8 cellular contexts compared by ENCODE assay signal in the genomic region with DNA sequence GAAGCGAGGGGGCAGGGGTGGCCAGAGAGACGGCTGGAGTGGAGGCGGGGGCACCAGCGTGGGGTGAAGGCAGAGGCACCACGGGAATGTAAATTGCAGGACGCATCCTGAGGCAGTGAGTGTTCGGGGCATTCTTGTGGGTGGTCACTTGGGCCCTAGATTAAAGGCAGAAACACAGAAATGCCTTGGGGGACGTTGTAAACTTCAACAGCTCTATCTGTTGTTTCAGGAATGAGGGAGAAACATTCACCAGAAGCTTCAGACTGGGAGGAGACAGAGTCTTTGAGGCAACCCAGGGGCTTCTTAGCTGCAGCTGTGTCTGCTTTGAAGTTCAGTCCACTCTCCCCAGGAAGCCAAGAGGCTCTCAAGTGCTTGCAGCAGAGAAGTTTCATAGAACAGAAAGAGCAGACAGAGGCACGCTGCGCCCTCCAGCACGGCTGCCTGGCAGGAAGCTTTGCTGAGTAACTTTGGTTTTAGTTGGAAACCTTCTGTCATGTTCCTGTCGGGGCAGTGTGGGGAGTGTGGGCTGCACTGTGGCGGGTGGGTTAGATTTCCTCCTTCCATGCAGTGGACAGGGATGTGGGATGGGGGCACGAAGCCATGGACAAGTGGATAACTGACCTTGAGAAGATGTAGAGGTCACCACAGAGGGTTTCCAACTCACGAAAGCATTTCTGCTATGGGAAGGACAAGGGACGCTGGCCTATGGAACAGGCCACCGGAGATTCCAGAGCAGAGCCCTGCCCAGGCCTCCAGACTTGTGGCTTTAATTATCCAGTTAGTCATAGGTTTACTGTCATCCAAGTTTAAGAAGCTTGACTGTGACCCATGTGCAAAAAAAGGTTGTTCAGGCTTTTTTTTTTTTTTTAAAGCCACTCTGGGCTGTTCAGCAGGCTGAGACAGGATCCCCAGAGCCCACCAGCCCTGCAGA.
DNase-seq lines count a peak whose midpoint lies in the region; ATAC-seq, FAIRE-seq and TF ChIP-seq lines count a peak whose summit lies in the region.

No MANE protein-coding gene starts in this region.

- H3K36me3 ChIP-seq in endothelial cell of umbilical vein (ENCODE audit: control insufficient read depth in 2 of 2, extremely low read depth in 1 of 2, insufficient read depth in 2 of 2, low read length in 2 of 2) = no peaks in the 10 kb centered on the region
- H3K36me3 ChIP-seq in naive thymus-derived CD4-positive, alpha-beta T cell (ENCODE audit: control insufficient read depth in 2 of 3, insufficient read depth in 3 of 3, low read length in 3 of 3) = no peaks in the 10 kb centered on the region

- peak overlapping the region; percentile 14 for H3K9ac ChIP-seq in endothelial cell of umbilical vein (replicated peaks; ENCODE audit: extremely low read depth, insufficient read depth, low read length)

- H3K9me3 Mint-ChIP-seq in naive thymus-derived CD4-positive, alpha-beta T cell = peaks cover 0 to 1% (median 0%) of the 10 kb centered on the region in 11 donors
- no peaks in the 10 kb centered on the region for H3K9me3 Mint-ChIP-seq in stimulated activated naive CD8-positive, alpha-beta T cell treated with anti-CD3 and anti-CD28 coated beads, Interleukin-15, Interleukin-2, amounts not matched to agents 100 ng/mL and 50 ng/mL, for 24 hours

- H3K4me3 ChIP-seq in endothelial cell of umbilical vein (replicated peaks in 1 of 3; ENCODE audit: insufficient read depth in 1 of 3, low read depth in 1 of 3, low read length in 3 of 3) = no peak overlapping the region
- peak overlapping the region; percentile 49 for H3K4me3 ChIP-seq in naive thymus-derived CD4-positive, alpha-beta T cell (ENCODE audit: low read length)

- H3K27me3 Mint-ChIP-seq in naive thymus-derived CD4-positive, alpha-beta T cell = no peaks in the 10 kb centered on the region
- no peaks in the 10 kb centered on the region for H3K27me3 Mint-ChIP-seq in stimulated activated naive CD8-positive, alpha-beta T cell treated with anti-CD3 and anti-CD28 coated beads, Interleukin-15, Interleukin-2, amounts not matched to agents 100 ng/mL and 50 ng/mL, for 24 hours

- POLR2A ChIA-PET in endothelial cell of umbilical vein (lab: Charles Lee) = interaction anchor here (0.6 to 1.0 kb wide), 3 partner anchors 11 to 132 kb away, joined by 3 to 4 read pairs (median 3); no protein-coding TSS in a partner anchor
- POLR2A ChIA-PET in naive thymus-derived CD4-positive, alpha-beta T cell (lab: Charles Lee) = interaction anchor here (0.5 to 6.8 kb wide), 26 partner anchors 9 to 148 kb away, joined by 3 to 188 read pairs (median 6); a partner anchor contains a TSS

- H4K20me1 ChIP-seq in endothelial cell of umbilical vein (replicated peaks; ENCODE audit: control insufficient read depth, extremely low read depth, insufficient read depth, low read length) = no peaks in the 10 kb centered on the region

- H3K4me1 Mint-ChIP-seq in naive thymus-derived CD4-positive, alpha-beta T cell = peaks cover 46 to 71% (median 67%) of the 10 kb centered on the region in 7 donors
- H3K4me1 Mint-ChIP-seq in stimulated activated naive CD8-positive, alpha-beta T cell treated with anti-CD3 and anti-CD28 coated beads, Interleukin-15, Interleukin-2, amounts not matched to agents 100 ng/mL and 50 ng/mL, for 24 hours (ENCODE audit: low read depth) = peaks cover 80% of the 10 kb centered on the region

- CTCF ChIA-PET in endothelial cell of umbilical vein (lab: Charles Lee) = interaction anchor here (0.8 to 3.3 kb wide), 15 partner anchors 9 to 139 kb away, joined by 3 to 12 read pairs (median 5); no protein-coding TSS in a partner anchor
- CTCF ChIA-PET in naive thymus-derived CD4-positive, alpha-beta T cell (lab: Charles Lee) = interaction anchor here (0.6 to 5.8 kb wide), 20 partner anchors 12 to 148 kb away, joined by 3 to 40 read pairs (median 4); a partner anchor contains a TSS

- no peaks in the 10 kb centered on the region for H3K79me2 ChIP-seq in endothelial cell of umbilical vein (ENCODE audit: control insufficient read depth, insufficient read depth, low read length)

- intact Hi-C loops in endothelial cell of umbilical vein (cut with micrococcal nuclease) = loop anchor here (2.0 to 5.0 kb wide), 3 partner anchors 18 to 107 kb away; no protein-coding TSS in a partner anchor
- intact Hi-C loops in naive thymus-derived CD4-positive, alpha-beta T cell (cut with micrococcal nuclease) = loop anchor here (1.0 to 5.0 kb wide), 14 partner anchors 14 to 532 kb away; a partner anchor contains a TSS

- H3K9me1 ChIP-seq in endothelial cell of umbilical vein (replicated peaks; ENCODE audit: control insufficient read depth, extremely low read depth, insufficient read depth, low read length) = no peaks in the 10 kb centered on the region

- peak overlapping the region; percentile 91 for H2AFZ ChIP-seq in endothelial cell of umbilical vein (ENCODE audit: low read depth, low read length)

- peak overlapping the region; percentile 86 for H3K27ac ChIP-seq in endothelial cell of umbilical vein (ENCODE audit: insufficient read depth, low read depth, low read length)
- peak overlapping the region; percentile 90 for H3K27ac ChIP-seq in naive thymus-derived CD4-positive, alpha-beta T cell (ENCODE audit: low read depth, low read length)

- H3K4me3 Mint-ChIP-seq in naive thymus-derived CD4-positive, alpha-beta T cell = peak overlapping the region; percentile 74 to 95 (median 84)
- peak overlapping the region; percentile 83 for H3K4me3 Mint-ChIP-seq in stimulated activated naive CD8-positive, alpha-beta T cell treated with anti-CD3 and anti-CD28 coated beads, Interleukin-15, Interleukin-2, amounts not matched to agents 100 ng/mL and 50 ng/mL, for 24 hours

- ATAC-seq in GM18505 (IDR thresholded peaks at IDR 0.05; ENCODE audit: unreplicated experiment) = no peak
- ATAC-seq in naive thymus-derived CD4-positive, alpha-beta T cell = peak; percentile 22
- no peak for ATAC-seq in GM18519 (IDR thresholded peaks at IDR 0.05; ENCODE audit: low FRiP score, unreplicated experiment)

- dilution Hi-C loops in endothelial cell of umbilical vein (cut with MboI; ENCODE audit: extremely low pct_ligation_motif_present, low sequenced_read_pairs) = no loop called here

- TF ChIP-seq POLR2A in GM18505 (IDR thresholded peaks at IDR 0.05; ENCODE audit: borderline replicate concordance, extremely low read depth, insufficient read depth, insufficient read length) (peak; percentile 76), endothelial cell of umbilical vein (IDR thresholded peaks at IDR 0.05; ENCODE audit: low read depth, low read length) (no peak)

- H3K36me3 Mint-ChIP-seq in naive thymus-derived CD4-positive, alpha-beta T cell = peaks cover 0 to 9% (median 0%) of the 10 kb centered on the region in 5 donors
- H3K36me3 Mint-ChIP-seq in stimulated activated naive CD8-positive, alpha-beta T cell treated with anti-CD3 and anti-CD28 coated beads, Interleukin-15, Interleukin-2, amounts not matched to agents 100 ng/mL and 50 ng/mL, for 24 hours (ENCODE audit: low read depth) = peaks cover 12% of the 10 kb centered on the region

- peaks cover 39% of the 10 kb centered on the region for H3K4me1 ChIP-seq in endothelial cell of umbilical vein (ENCODE audit: control insufficient read depth, extremely low read depth, insufficient read depth, low read length)
- H3K4me1 ChIP-seq in naive thymus-derived CD4-positive, alpha-beta T cell (ENCODE audit: control insufficient read depth in 2 of 2, insufficient read depth in 2 of 2, low read length in 2 of 2) = peaks cover 52 to 57% of the 10 kb centered on the region in 2 donors

- TF ChIP-seq CTCF in endothelial cell of umbilical vein (IDR thresholded peaks at IDR 0.05; ENCODE audit: extremely low read depth in 1 of 2, insufficient read depth in 1 of 2, low read depth in 1 of 2, low read length in 2 of 2) = no peak

- H3K27ac Mint-ChIP-seq in naive thymus-derived CD4-positive, alpha-beta T cell = peak overlapping the region; percentile 90 to 99 (median 98)
- H3K27ac Mint-ChIP-seq in stimulated activated naive CD8-positive, alpha-beta T cell treated with anti-CD3 and anti-CD28 coated beads, Interleukin-15, Interleukin-2, amounts not matched to agents 100 ng/mL and 50 ng/mL, for 24 hours = peak overlapping the region; percentile 99

- H3K27me3 ChIP-seq in endothelial cell of umbilical vein (ENCODE audit: control insufficient read depth in 2 of 2, insufficient read depth in 2 of 2, low read length in 2 of 2) = no peaks in the 10 kb centered on the region
- H3K27me3 ChIP-seq in naive thymus-derived CD4-positive, alpha-beta T cell (ENCODE audit: control insufficient read depth in 2 of 2, insufficient read depth in 2 of 2, low read length in 2 of 2) = no peaks in the 10 kb centered on the region

- BruUV-seq in endothelial cell of umbilical vein (replicated peaks; lab: Mats Ljungman, UMichigan) = no TSS peak

- peak overlapping the region; percentile 20 for H3K4me2 ChIP-seq in endothelial cell of umbilical vein (ENCODE audit: insufficient read depth, low read length)

- FAIRE-seq in endothelial cell of umbilical vein (lab: Jason Lieb, UNC) = peak; percentile 90

- H3K9me3 ChIP-seq in endothelial cell of umbilical vein (replicated peaks; ENCODE audit: control insufficient read depth, insufficient read depth, low read length) = no peaks in the 10 kb centered on the region
- H3K9me3 ChIP-seq in naive thymus-derived CD4-positive, alpha-beta T cell (ENCODE audit: control insufficient read depth in 2 of 3, low read length in 3 of 3) = no peaks in the 10 kb centered on the region

- DNase-seq in NCI-H345 (lab: John Stamatoyannopoulos, UW) = peak; percentile 17
- peak; percentile 70 to 79 (median 74) for DNase-seq in activated CD8-positive, alpha-beta memory T cell treated with anti-CD3 and anti-CD28 coated beads for 48 hours (ENCODE audit: low read depth in 2 of 3, low spot score in 2 of 3)
- DNase-seq in endothelial cell of umbilical vein (ENCODE audit: low read depth, low spot score) = peak; percentile 67
- peak; percentile 30 to 82 (median 64) for DNase-seq in naive thymus-derived CD4-positive, alpha-beta T cell
- no peak for DNase-seq in midbrain (lab: John Stamatoyannopoulos, UW)

TF ChIP-seq in endothelial cell of umbilical vein, 7 proteins besides CTCF, POLR2A, EP300 and RAD21:
- TF ChIP-seq EZH2 (IDR thresholded peaks at IDR 0.05; ENCODE audit: borderline replicate concordance, low read depth, low read length, severe bottlenecking) (no peak), POLR2AphosphoS5 (IDR thresholded peaks at IDR 0.05; ENCODE audit: insufficient read depth, low read depth, low read length) (no peak), MYC (IDR thresholded peaks at IDR 0.05; ENCODE audit: low read depth, low read length) (no peak), FOS (IDR thresholded peaks at IDR 0.05; ENCODE audit: borderline replicate concordance, insufficient read depth, low read length) (no peak)
- TF ChIP-seq, protein P1, sequence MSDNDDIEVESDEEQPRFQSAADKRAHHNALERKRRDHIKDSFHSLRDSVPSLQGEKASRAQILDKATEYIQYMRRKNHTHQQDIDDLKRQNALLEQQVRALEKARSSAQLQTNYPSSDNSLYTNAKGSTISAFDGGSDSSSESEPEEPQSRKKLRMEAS (IDR thresholded peaks at IDR 0.05; ENCODE audit: insufficient read depth, insufficient read length) = no peak
